In the genomic region with DNA sequence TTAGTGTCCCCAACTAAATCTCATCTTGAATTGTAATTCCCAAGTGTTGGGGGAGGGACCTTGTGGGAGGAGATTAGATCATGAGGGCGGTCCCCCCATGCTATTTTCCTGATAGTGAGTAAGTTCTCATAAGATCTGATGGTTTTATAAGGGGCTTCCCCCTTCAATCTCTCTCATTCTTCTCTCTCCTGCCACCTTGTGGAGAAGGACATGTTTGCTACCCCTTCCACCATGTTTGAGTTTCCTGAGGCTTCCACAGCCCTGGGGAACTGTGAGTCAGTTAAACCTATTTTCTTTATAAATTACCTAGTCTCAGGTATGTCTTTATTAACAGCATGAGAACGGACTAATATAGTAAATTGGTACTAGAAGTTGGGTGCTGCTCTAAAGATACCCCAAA, we compare ENCODE assay signal across 8 cellular contexts.
A peak's percentile ranks its signal among the peaks of the same experiment; 100 is the strongest.
DNase-seq lines count a peak whose midpoint lies in the region; ATAC-seq and TF ChIP-seq lines count a peak whose summit lies in the region.
"Had no signal": no experiment of that assay in that cellular context is flagged by ENCODE, and none has a peak within 500 bp of the region (broad histone marks: within the 10 kb centered on the region; RNA-seq: fewer than 3 reads in every experiment).

No MANE protein-coding gene starts in this region.

- no peaks in the 10 kb centered on the region for H3K27me3 ChIP-seq in left ventricle myocardium inferior (ENCODE audit: low read depth)

- H3K9me3 ChIP-seq in left ventricle myocardium inferior (replicated peaks), result peaks cover 8% of the 10 kb centered on the region

- TF ChIP-seq CTCF in HFFc6 (IDR thresholded peaks at IDR 0.05) (peak; percentile 20; the same call in 1 of the 2 replicates), left ventricle myocardium inferior (IDR thresholded peaks at IDR 0.05; ENCODE audit: borderline replicate concordance) (no peak)

- DNase-seq in HFFc6 (no peak), NCI-H69 (lab: John Stamatoyannopoulos, UW) (peak; percentile 62), iPS DF 4.7 (ENCODE audit: extremely low read depth, low spot score) (peak; percentile 44), GM19238 (ENCODE audit: insufficient read length, low spot score) (no peak), left ventricle myocardium inferior (no peak)
- DNase-seq in activated T-cell treated with anti-CD3 and anti-CD28 coated beads, Interleukin-2, amount 50 U/mL, for 4 hours, result no peak
- DNase-seq: NCI-H1436 had no signal

- H3K27ac ChIP-seq in left ventricle myocardium inferior (replicated peaks), result no peak overlapping the region

- H3K36me3 Mint-ChIP-seq in HFFc6 (ENCODE audit: low read depth), result peaks cover 5% of the 10 kb centered on the region; the same call in 1 of the 2 replicates
- H3K36me3 Mint-ChIP-seq in activated T-cell treated with anti-CD3 and anti-CD28 coated beads, Interleukin-2, amount 50 U/mL, for 4 hours (ENCODE audit: insufficient read depth), result no peaks in the 10 kb centered on the region

- H3K27ac Mint-ChIP-seq in HFFc6, result no peak overlapping the region

- H3K4me1 Mint-ChIP-seq in HFFc6 (ENCODE audit: low read depth), result no peaks in the 10 kb centered on the region
- no peaks in the 10 kb centered on the region for H3K4me1 Mint-ChIP-seq in activated T-cell treated with anti-CD3 and anti-CD28 coated beads, Interleukin-2, amount 50 U/mL, for 4 hours (ENCODE audit: low read depth)

- no peaks in the 10 kb centered on the region for H3K36me3 ChIP-seq in left ventricle myocardium inferior

- peaks cover 50% of the 10 kb centered on the region for H3K9me3 Mint-ChIP-seq in HFFc6
- H3K9me3 Mint-ChIP-seq in activated T-cell treated with anti-CD3 and anti-CD28 coated beads, Interleukin-2, amount 50 U/mL, for 4 hours, result peaks cover 12% of the 10 kb centered on the region

- no peak overlapping the region for H3K4me3 Mint-ChIP-seq in HFFc6
- H3K4me3 Mint-ChIP-seq in activated T-cell treated with anti-CD3 and anti-CD28 coated beads, Interleukin-2, amount 50 U/mL, for 4 hours, result no peak overlapping the region

- ATAC-seq in GM18508 (IDR thresholded peaks at IDR 0.05; ENCODE audit: insufficient read depth, unreplicated experiment), result peak; percentile 83
- no peak for ATAC-seq in activated T-cell treated with anti-CD3 and anti-CD28 coated beads, Interleukin-2, amount 50 U/mL, for 4 hours

- no peaks in the 10 kb centered on the region; the same call in 1 of the 2 replicates for H3K27me3 Mint-ChIP-seq in HFFc6 (ENCODE audit: insufficient read depth)
- H3K27me3 Mint-ChIP-seq in activated T-cell treated with anti-CD3 and anti-CD28 coated beads, Interleukin-2, amount 50 U/mL, for 4 hours (ENCODE audit: low read depth), result no peaks in the 10 kb centered on the region

- intact Hi-C loops in left ventricle myocardium inferior (cut with micrococcal nuclease), result no loop called here

- H3K4me3 ChIP-seq in left ventricle myocardium inferior, result no peak overlapping the region

- H3K4me1 ChIP-seq in left ventricle myocardium inferior, result no peaks in the 10 kb centered on the region

Comparison
In these comparisons a context has a peak if more than half of its experiments do, and no peak if none do; other contexts are left out.
1. DNase-seq: peak in NCI-H69 (single experiment) and iPS DF 4.7 (single experiment); none in HFFc6 (single experiment), GM19238 (single experiment), activated T-cell treated with anti-CD3 and anti-CD28 coated beads, Interleukin-2, amount 50 U/mL, for 4 hours (single experiment) and left ventricle myocardium inferior (single experiment).